8 cellular contexts compared by ENCODE assay signal in the genomic region with DNA sequence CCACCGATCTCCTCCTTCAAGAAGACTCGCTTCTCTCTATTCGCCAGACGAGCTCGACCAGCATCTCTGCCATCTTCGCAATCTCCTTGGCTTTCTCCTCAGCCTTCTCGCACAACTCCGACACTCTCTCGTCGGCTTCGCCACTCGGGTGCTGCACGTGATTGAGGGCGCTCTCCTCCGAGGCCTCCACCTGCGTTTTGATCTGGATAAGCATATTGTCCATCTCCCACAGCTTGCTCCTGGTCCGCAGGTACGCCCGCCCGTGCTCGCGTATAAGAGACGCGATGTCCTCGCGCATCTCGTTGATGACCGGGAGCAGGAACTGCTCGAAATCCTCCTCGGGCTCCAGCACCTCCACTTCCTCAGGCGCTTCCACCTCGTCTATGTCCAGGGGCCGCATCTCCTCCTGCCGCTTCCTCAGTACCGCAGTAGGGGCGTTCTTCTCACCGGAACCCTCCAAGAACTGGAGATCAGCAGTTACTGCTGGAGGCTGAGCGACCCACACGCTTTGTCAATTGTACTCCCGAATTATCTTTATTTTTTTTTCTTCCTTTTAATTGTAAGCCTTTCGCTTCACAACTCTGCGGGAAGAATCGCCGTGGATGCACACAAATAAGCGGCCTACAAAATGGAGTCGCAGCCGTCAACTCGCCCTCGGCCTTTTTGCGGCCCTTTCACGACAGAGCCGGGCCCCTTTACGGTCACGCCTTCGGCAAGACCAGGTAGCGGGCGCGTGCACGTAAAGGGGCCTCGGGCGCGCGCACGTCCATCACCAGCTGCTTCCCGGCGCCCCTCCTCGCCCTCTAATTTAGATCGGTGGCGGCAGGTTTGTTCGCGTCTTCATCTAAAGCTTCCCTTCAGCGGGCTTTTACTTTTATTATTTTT. TPM values are rescaled to one million over a fixed set of nuclear protein-coding genes. Genes with fewer than 3 reads are reported as not detected.
A peak's percentile ranks its signal among the peaks of the same experiment; 100 is the strongest.
DNase-seq lines count a peak whose midpoint lies in the region; ATAC-seq, FAIRE-seq and TF ChIP-seq lines count a peak whose summit lies in the region.

TSS of gene MRFAP1L1 (minus strand) at position 636 of the 885 bp plus-strand sequence. CDS start at position 400, 236 bp downstream.

- H3K9me3 ChIP-seq in MG63, result no peaks in the 10 kb centered on the region

- peak; percentile 79 for ATAC-seq in stimulated activated naive CD8-positive, alpha-beta T cell treated with anti-CD3 and anti-CD28 coated beads, Interleukin-15, Interleukin-2, amounts not matched to agents 100 U/mL and 50 U/mL, for 24 hours

- peak within 1 kb of the TSS; percentile 95 to 97 (median 96) for H3K27ac Mint-ChIP-seq in nephron

- peaks cover 36% of the 10 kb centered on the region for H3K9me3 Mint-ChIP-seq in nephron

- H3K36me3 Mint-ChIP-seq in nephron (ENCODE audit: low read depth), result peaks cover 53% of the 10 kb centered on the region

- no peak for FAIRE-seq in H54 (lab: Jason Lieb, UNC)

- no peaks in the 10 kb centered on the region for H3K27me3 ChIP-seq in MG63

- peak within 1 kb of the TSS; percentile 93 to 99 (median 98) for H3K4me3 Mint-ChIP-seq in nephron

- peaks cover 30% of the 10 kb centered on the region for H3K4me1 Mint-ChIP-seq in nephron

- TF ChIP-seq CTCF in fibroblast of the aortic adventitia (IDR thresholded peaks at IDR 0.05; ENCODE audit: insufficient read depth, low read length) (peak; percentile 32), nephron (IDR thresholded peaks at IDR 0.05; ENCODE audit: unreplicated experiment in 3 of 3) (peak in 1 of 3 experiments; percentile 11)

- TF ChIP-seq POLR2A in H54 (IDR thresholded peaks at IDR 0.05; ENCODE audit: low read depth, low read length), result peak; percentile 41; the same call in 1 of the 2 replicates

- H3K27me3 Mint-ChIP-seq in nephron (ENCODE audit: low read depth), result peaks cover 14% of the 10 kb centered on the region

- peak within 1 kb of the TSS; percentile 82 for H3K4me3 ChIP-seq in MG63
- peak within 1 kb of the TSS; percentile 78 for H3K4me3 ChIP-seq in fibroblast of the aortic adventitia (ENCODE audit: low read depth, low read length)

- peaks cover 17% of the 10 kb centered on the region for H3K36me3 ChIP-seq in MG63

- DNase-seq in EH (ENCODE audit: low read depth), result peak; percentile 94
- DNase-seq in H54 (ENCODE audit: insufficient read length, low spot score), result peak; percentile 59
- peak; percentile 96 for DNase-seq in MG63
- DNase-seq in SHP77 treated with DMSO at 0.1 percent for 48 hours (lab: John Stamatoyannopoulos, UW), result peak; percentile 56
- DNase-seq in activated effector memory CD4-positive, alpha-beta T cell treated with anti-CD3 and anti-CD28 coated beads, Interleukin-2, amount 50 U/mL, for 16 hours, result peak; percentile 99
- DNase-seq in fibroblast of the aortic adventitia (ENCODE audit: low read depth), result peak; percentile 97
- peak; percentile 97 for DNase-seq in stimulated activated naive CD8-positive, alpha-beta T cell treated with anti-CD3 and anti-CD28 coated beads, Interleukin-15, Interleukin-2, amounts not matched to agents 100 U/mL and 50 U/mL, for 24 hours

RNA-seq across cellular contexts. Expression of gene MRFAP1L1, which starts in this region (rescaled TPM):
- 22.8 and 36.4 TPM in 2 replicates for total RNA-seq in MG63 (2014; rRNA removed; shearing (Covaris generic); ENCODE audit: low replicate concordance)
- 48.8 and 342 TPM in 2 replicates for total RNA-seq in fibroblast of the aortic adventitia (ENCODE audit: low replicate concordance)

Comparison
In these comparisons a context has a peak if more than half of its experiments do, and no peak if none do; other contexts are left out.
1. Peak in every context shown above with its lines: DNase-seq, ATAC-seq and H3K4me3 ChIP-seq.